Comparison of ENCODE assay signal across 9 cellular contexts in genomic region chr3:46913644-46914043, GRCh38. TPM values are rescaled to one million over a fixed set of nuclear protein-coding genes. Genes with fewer than 3 reads are reported as not detected.
DNase-seq lines count a peak whose midpoint lies in the region; ATAC-seq, FAIRE-seq and TF ChIP-seq lines count a peak whose summit lies in the region.
"Had no signal": no experiment of that assay in that cellular context is flagged by ENCODE, and none has a peak within 500 bp of the region (broad histone marks: within the 10 kb centered on the region; RNA-seq: fewer than 3 reads in every experiment).

No MANE protein-coding gene starts in this region.

- H3K4me1 ChIP-seq in foreskin keratinocyte: no peaks in the 10 kb centered on the region
- H3K4me1 ChIP-seq in HAP-1: no peaks in the 10 kb centered on the region

- ATAC-seq in foreskin keratinocyte: peak; percentile 59

- H3K4me3 ChIP-seq in HAP-1: no peak overlapping the region
- H3K4me3 ChIP-seq: uterus had no signal

- H3K9me3 ChIP-seq in HAP-1: no peaks in the 10 kb centered on the region; the same call in 1 of the 2 replicates
- H3K9me3 ChIP-seq: uterus had no signal

- no peak overlapping the region for H3K4me3 Mint-ChIP-seq in activated T-cell treated with anti-CD3 and anti-CD28 coated beads, Interleukin-2, amount 50 U/mL, for 24 hours

- peaks cover 36% of the 10 kb centered on the region for H3K4me1 Mint-ChIP-seq in activated T-cell treated with anti-CD3 and anti-CD28 coated beads, Interleukin-2, amount 50 U/mL, for 24 hours (ENCODE audit: low read depth)

- no peak overlapping the region for H3K27ac ChIP-seq in foreskin keratinocyte
- H3K27ac ChIP-seq: uterus had no signal

- H3K27me3 ChIP-seq in foreskin keratinocyte: no peaks in the 10 kb centered on the region
- H3K27me3 ChIP-seq in HAP-1 (ENCODE audit: low read depth): no peaks in the 10 kb centered on the region
- H3K27me3 ChIP-seq: uterus had no signal

- H3K27me3 Mint-ChIP-seq in activated T-cell treated with anti-CD3 and anti-CD28 coated beads, Interleukin-2, amount 50 U/mL, for 24 hours: no peaks in the 10 kb centered on the region

- peak; percentile 87 for FAIRE-seq in urothelium cell line (lab: Jason Lieb, UNC)

- H3K36me3 ChIP-seq in HAP-1 (replicated peaks): peaks cover 9% of the 10 kb centered on the region; the same call in 1 of the 2 replicates
- H3K36me3 ChIP-seq: uterus had no signal

- peak overlapping the region; percentile 3 for H3K27ac Mint-ChIP-seq in activated T-cell treated with anti-CD3 and anti-CD28 coated beads, Interleukin-2, amount 50 U/mL, for 24 hours

- in situ Hi-C loops in HAP-1 (cut with MboI; ENCODE audit: low sequenced_read_pairs): loop anchor here (25.0 kb wide), 1 partner anchor 449 kb away; no protein-coding TSS in a partner anchor

- no peaks in the 10 kb centered on the region for H3K9me3 Mint-ChIP-seq in activated T-cell treated with anti-CD3 and anti-CD28 coated beads, Interleukin-2, amount 50 U/mL, for 24 hours

- no peak for TF ChIP-seq CTCF in foreskin keratinocyte (conservative IDR thresholded peaks at IDR 0.05)

- no peak for DNase-seq in activated T-cell treated with anti-CD3 and anti-CD28 coated beads, Interleukin-2, amount 50 U/mL, for 24 hours
- DNase-seq in activated T-cell treated with anti-CD3 and anti-CD28 coated beads for 4 hours (no peak), RPMI8226 (peak; percentile 36), foreskin keratinocyte (peak; percentile 72 to 87), urothelium cell line (ENCODE audit: low spot score) (peak; percentile 85), HAP-1 (ENCODE audit: low spot score in 2 of 2) (no peak), SIG-M5 treated with dmso at 0.1 percent for 504 hours (lab: John Stamatoyannopoulos, UW; ENCODE audit: unreplicated experiment) (no peak)
- no peak for DNase-seq in effector CD4-positive, alpha-beta T cell

- peaks cover 53% of the 10 kb centered on the region for H3K36me3 Mint-ChIP-seq in activated T-cell treated with anti-CD3 and anti-CD28 coated beads, Interleukin-2, amount 50 U/mL, for 24 hours (ENCODE audit: low read depth)

RNA-seq across cellular contexts. Expression of gene PTH1R, which starts 36.1 kb away (rescaled TPM):
- not detected in 2 replicates for total RNA-seq in foreskin keratinocyte
- not detected in 2 replicates for polyA plus RNA-seq in foreskin keratinocyte

RNA-seq across cellular contexts. Expression of gene MYL3, which starts 50.4 kb away (rescaled TPM):
- not detected in 2 replicates for total RNA-seq in foreskin keratinocyte
- polyA plus RNA-seq in foreskin keratinocyte: not detected in 2 replicates

Comparison
In these comparisons a context has a peak if more than half of its experiments do, and no peak if none do; other contexts are left out.
1. DNase-seq: peak in RPMI8226 (single experiment), foreskin keratinocyte (2 of 2) and urothelium cell line (single experiment); none in activated T-cell treated with anti-CD3 and anti-CD28 coated beads, Interleukin-2, amount 50 U/mL, for 24 hours (single experiment), activated T-cell treated with anti-CD3 and anti-CD28 coated beads for 4 hours (single experiment), HAP-1 (0 of 2), SIG-M5 treated with dmso at 0.1 percent for 504 hours (single experiment) and effector CD4-positive, alpha-beta T cell (single experiment).